Comparison of ENCODE assay signal across 1 cellular context in the genomic region with DNA sequence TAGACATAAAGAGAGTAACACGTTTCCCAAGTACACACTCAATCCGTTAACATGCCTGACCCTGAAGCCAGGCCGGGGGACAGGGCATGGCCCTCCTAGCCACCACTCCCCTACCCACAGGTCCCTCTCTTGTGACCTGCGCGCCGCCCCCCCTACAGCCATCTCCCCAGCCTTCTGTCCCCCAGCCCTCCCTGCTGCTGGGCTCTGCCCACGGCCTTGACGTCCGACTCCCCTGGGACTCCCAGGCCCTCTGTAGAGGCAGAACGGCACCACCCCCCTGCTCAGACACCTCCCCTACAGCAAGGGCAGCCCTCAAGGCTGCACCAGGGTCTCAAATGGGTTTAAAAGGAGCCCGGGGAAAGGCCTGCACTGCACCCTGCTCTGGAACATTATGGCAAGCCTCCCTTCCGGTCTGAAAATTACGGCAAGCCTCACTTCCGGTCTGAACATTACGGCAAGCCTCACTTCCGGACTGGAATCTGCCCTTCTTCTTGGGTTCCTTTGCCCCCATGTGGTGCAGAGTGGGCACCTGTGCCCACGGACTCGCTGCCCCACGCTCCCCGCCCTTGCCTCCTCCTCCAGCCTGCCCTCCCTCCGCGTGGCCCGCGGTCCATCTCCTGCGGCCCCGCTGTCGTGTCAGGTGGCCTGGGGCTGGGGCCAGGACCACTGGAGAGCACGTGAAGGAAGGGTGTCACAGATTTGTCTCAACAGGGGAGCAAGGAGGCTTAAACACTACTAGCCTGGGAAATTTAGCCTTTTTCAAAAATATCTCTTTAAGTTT.
TF ChIP-seq lines count a peak whose summit lies in the region.

No MANE protein-coding gene starts in this region.

TF ChIP-seq in HepG2, 621 proteins besides CTCF, POLR2A, EP300 and RAD21:
- TF ChIP-seq, protein P1, sequence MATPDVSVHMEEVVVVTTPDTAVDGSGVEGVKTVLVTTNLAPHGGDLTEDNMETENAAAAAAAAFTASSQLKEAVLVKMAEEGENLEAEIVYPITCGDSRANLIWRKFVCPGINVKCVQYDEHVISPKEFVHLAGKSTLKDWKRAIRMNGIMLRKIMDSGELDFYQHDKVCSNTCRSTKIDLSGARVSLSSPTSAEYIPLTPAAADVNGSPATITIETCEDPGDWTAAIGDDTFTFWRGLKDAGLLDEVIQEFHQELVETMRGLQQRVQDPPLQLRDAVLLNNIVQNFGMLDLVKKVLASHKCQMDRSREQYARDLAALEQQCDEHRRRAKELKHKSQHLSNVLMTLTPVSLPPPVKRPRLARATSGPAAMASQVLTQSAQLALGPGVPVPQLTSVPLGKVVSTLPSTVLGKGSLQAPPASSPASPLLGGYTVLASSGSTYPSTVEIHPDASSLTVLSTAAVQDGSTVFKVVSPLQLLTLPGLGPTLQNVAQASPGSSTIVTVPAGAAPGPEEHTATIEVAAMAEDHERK (CRISPR knock-in tag; IDR thresholded peaks at IDR 0.05; ENCODE audit: low read depth), result no peak
- TF ChIP-seq, protein P2, sequence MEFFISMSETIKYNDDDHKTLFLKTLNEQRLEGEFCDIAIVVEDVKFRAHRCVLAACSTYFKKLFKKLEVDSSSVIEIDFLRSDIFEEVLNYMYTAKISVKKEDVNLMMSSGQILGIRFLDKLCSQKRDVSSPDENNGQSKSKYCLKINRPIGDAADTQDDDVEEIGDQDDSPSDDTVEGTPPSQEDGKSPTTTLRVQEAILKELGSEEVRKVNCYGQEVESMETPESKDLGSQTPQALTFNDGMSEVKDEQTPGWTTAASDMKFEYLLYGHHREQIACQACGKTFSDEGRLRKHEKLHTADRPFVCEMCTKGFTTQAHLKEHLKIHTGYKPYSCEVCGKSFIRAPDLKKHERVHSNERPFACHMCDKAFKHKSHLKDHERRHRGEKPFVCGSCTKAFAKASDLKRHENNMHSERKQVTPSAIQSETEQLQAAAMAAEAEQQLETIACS (CRISPR knock-in tag; IDR thresholded peaks at IDR 0.05), result no peak
- no peak for TF ChIP-seq ELF3 (CRISPR knock-in tag; IDR thresholded peaks at IDR 0.05)
- TF ChIP-seq ZNF24 (IDR thresholded peaks at IDR 0.05), result no peak
- no peak for TF ChIP-seq PHF8 (CRISPR knock-in tag; IDR thresholded peaks at IDR 0.05)
- TF ChIP-seq ZNF891 (CRISPR knock-in tag; IDR thresholded peaks at IDR 0.05), result no peak
- no peak for TF ChIP-seq CHD4 (IDR thresholded peaks at IDR 0.05; ENCODE audit: borderline replicate concordance, low read length)
- TF ChIP-seq, protein P3, sequence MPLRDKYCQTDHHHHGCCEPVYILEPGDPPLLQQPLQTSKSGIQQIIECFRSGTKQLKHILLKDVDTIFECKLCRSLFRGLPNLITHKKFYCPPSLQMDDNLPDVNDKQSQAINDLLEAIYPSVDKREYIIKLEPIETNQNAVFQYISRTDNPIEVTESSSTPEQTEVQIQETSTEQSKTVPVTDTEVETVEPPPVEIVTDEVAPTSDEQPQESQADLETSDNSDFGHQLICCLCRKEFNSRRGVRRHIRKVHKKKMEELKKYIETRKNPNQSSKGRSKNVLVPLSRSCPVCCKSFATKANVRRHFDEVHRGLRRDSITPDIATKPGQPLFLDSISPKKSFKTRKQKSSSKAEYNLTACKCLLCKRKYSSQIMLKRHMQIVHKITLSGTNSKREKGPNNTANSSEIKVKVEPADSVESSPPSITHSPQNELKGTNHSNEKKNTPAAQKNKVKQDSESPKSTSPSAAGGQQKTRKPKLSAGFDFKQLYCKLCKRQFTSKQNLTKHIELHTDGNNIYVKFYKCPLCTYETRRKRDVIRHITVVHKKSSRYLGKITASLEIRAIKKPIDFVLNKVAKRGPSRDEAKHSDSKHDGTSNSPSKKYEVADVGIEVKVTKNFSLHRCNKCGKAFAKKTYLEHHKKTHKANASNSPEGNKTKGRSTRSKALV (CRISPR knock-in tag; IDR thresholded peaks at IDR 0.05), result no peak
- TF ChIP-seq, protein P4, sequence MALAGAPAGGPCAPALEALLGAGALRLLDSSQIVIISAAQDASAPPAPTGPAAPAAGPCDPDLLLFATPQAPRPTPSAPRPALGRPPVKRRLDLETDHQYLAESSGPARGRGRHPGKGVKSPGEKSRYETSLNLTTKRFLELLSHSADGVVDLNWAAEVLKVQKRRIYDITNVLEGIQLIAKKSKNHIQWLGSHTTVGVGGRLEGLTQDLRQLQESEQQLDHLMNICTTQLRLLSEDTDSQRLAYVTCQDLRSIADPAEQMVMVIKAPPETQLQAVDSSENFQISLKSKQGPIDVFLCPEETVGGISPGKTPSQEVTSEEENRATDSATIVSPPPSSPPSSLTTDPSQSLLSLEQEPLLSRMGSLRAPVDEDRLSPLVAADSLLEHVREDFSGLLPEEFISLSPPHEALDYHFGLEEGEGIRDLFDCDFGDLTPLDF (CRISPR knock-in tag; IDR thresholded peaks at IDR 0.05), result no peak
- TF ChIP-seq TOE1 (CRISPR knock-in tag; IDR thresholded peaks at IDR 0.05), result no peak
- no peak for TF ChIP-seq NR3C1 (CRISPR knock-in tag; IDR thresholded peaks at IDR 0.05)
- no peak for TF ChIP-seq PAX8 (CRISPR knock-in tag; IDR thresholded peaks at IDR 0.05; ENCODE audit: borderline replicate concordance)
- TF ChIP-seq ZBTB1 (CRISPR knock-in tag; IDR thresholded peaks at IDR 0.05; ENCODE audit: borderline replicate concordance), result no peak
- no peak for TF ChIP-seq ZNF382 (CRISPR knock-in tag; IDR thresholded peaks at IDR 0.05; ENCODE audit: borderline replicate concordance)
- no peak for TF ChIP-seq ZNF652 (CRISPR knock-in tag; IDR thresholded peaks at IDR 0.05; ENCODE audit: borderline replicate concordance, low read depth)
